ENCODE assay signal across 8 cellular contexts in the genomic region with DNA sequence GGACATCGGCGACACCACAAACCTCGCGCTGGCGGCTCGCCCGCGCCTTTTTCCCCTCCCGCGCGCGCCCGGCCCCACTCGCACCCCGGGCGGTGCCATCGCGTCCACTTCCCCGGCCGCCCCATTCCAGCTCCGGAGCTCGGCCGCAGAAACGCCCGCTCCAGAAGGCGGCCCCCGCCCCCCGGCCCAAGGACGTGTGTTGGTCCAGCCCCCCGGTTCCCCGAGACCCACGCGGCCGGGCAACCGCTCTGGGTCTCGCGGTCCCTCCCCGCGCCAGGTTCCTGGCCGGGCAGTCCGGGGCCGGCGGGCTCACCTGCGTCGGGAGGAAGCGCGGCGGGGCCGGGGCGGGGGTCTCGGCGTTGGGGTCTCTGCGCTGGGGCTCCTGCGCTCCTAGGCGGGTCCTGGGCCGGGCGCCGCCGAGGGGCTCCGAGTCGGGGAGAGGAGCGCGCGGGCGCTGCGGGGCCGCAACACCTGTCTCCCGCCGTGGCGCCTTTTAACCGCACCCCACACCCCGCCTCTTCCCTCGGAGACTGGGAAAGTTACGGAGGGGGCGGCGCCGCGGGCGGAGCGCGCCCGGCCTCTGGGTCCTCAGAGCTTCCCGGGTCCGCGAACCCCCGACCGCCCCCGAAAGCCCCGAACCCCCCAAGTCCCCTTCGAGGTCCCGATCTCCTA. TPM values are rescaled to one million over a fixed set of nuclear protein-coding genes. Genes with fewer than 3 reads are reported as not detected.
DNase-seq lines count a peak whose midpoint lies in the region; ATAC-seq, FAIRE-seq and TF ChIP-seq lines count a peak whose summit lies in the region.

Gene GJB2, minus strand, starts transcription at position 469 of the 672 bp plus-strand sequence. CDS start 3,357 bp downstream, outside the sequence.

- ATAC-seq in HCT116 (peak; percentile 74), activated B cell treated with CpG ODN at 0.5 μM for 24 hours (ENCODE audit: low read depth) (no peak), left ventricle myocardium superior (peak; percentile 51), HG03457 (IDR thresholded peaks at IDR 0.05; ENCODE audit: unreplicated experiment) (no peak)

- peaks cover 19 to 36% of the 10 kb centered on the region in 2 experiments for H3K4me1 ChIP-seq in HCT116 (ENCODE audit: control insufficient read depth in 1 of 2, insufficient read depth in 2 of 2, low read length in 2 of 2)

- DNase-seq in HCT116 (ENCODE audit: low read depth, low spot score) (no peak), activated B cell treated with CpG ODN at 0.5 μM for 24 hours (no peak), left ventricle myocardium superior (peak; percentile 29), skeletal muscle cell (ENCODE audit: low read depth) (no peak), activated gamma-delta T cell treated with Interleukin-2 at 50 U/mL for 16 hours (no peak), urothelium cell line (ENCODE audit: low spot score) (no peak)
- no peak for DNase-seq in stimulated activated CD4-positive, alpha-beta T cell treated with anti-CD3 and anti-CD28 coated beads, Interleukin-1b, Interleukin-23, amount 100 ng/mL, for 48 hours

- BruUV-seq in HCT116 (replicated peaks; lab: Mats Ljungman, UMichigan), result no TSS peak

- H3K9me3 Mint-ChIP-seq in activated B cell treated with CpG ODN at 0.5 μM for 24 hours, result no peaks in the 10 kb centered on the region

- peak within 1 kb of the TSS; percentile 64 for H3K27ac ChIP-seq in HCT116 (ENCODE audit: low read depth, low read length)

- POLR2A ChIA-PET in HCT116 (lab: Charles Lee) (no interaction called here), activated B cell treated with CpG ODN at 0.5 μM for 24 hours (lab: Charles Lee) (no interaction called here)

- no peaks in the 10 kb centered on the region for H3K9me3 ChIP-seq in HCT116 (ENCODE audit: control insufficient read depth in 1 of 2, insufficient read depth in 1 of 2, low read depth in 1 of 2, low read length in 2 of 2)

- RAD21 ChIA-PET in HCT116 (lab: Charles Lee; ENCODE audit: low non-redundant PET in 1 of 2, low total read pairs in 2 of 2, uncharacterized antibody in 2 of 2, unreplicated experiment in 2 of 2), result no interaction called here

- peaks cover 10% of the 10 kb centered on the region; the same call in 1 of the 2 replicates for H3K27me3 ChIP-seq in HCT116 (ENCODE audit: insufficient read depth, low read length)

- peaks cover 10 to 13% of the 10 kb centered on the region in 2 experiments; a peak in 2 of 4 replicates for H3K36me3 ChIP-seq in HCT116 (ENCODE audit: control insufficient read depth in 1 of 2, insufficient read depth in 2 of 2, low read length in 2 of 2)

- peaks cover 31% of the 10 kb centered on the region; the same call in 1 of the 2 replicates for H3K79me2 ChIP-seq in HCT116 (ENCODE audit: insufficient read depth, low read length)

- H3K9me2 ChIP-seq in HCT116 (ENCODE audit: insufficient read depth), result no peaks in the 10 kb centered on the region

- TF ChIP-seq CTCF in HCT116 (IDR thresholded peaks at IDR 0.05 in 2 of 3, conservative IDR thresholded peaks at IDR 0.05 in 1 of 3; ENCODE audit: borderline replicate concordance in 1 of 3, insufficient read depth in 1 of 3, low read depth in 2 of 3, low read length in 2 of 3) (no peak), activated B cell treated with CpG ODN at 0.5 μM for 24 hours (IDR thresholded peaks at IDR 0.05) (no peak)

- intact Hi-C loops in HCT116 (cut with micrococcal nuclease) (loop anchor here (10.0 kb wide), 3 partner anchors 232 to 1282 kb away; partner anchors contain the start of gene IL17D), activated B cell treated with CpG ODN at 0.5 μM for 24 hours (cut with micrococcal nuclease) (loop anchor here (10.0 kb wide), 2 partner anchors 302 to 512 kb away; partner anchors contain the start of gene IL17D), left ventricle myocardium superior (cut with micrococcal nuclease) (loop anchor here (10.0 kb wide), 1 partner anchor 292 kb away; no protein-coding TSS in a partner anchor)

- peaks cover 20% of the 10 kb centered on the region for H3K4me1 Mint-ChIP-seq in activated B cell treated with CpG ODN at 0.5 μM for 24 hours

- H3K27me3 Mint-ChIP-seq in activated B cell treated with CpG ODN at 0.5 μM for 24 hours, result peaks cover 50% of the 10 kb centered on the region

- peak within 1 kb of the TSS; percentile 100 for H3K4me2 ChIP-seq in HCT116 (ENCODE audit: low read length)

- H4K20me1 ChIP-seq in HCT116 (ENCODE audit: insufficient read depth), result no peaks in the 10 kb centered on the region

- no peak within 1 kb of the TSS for H3K27ac Mint-ChIP-seq in activated B cell treated with CpG ODN at 0.5 μM for 24 hours

- H3K4me3 ChIP-seq in HCT116 (replicated peaks in 1 of 2; ENCODE audit: low read depth in 1 of 2, low read length in 2 of 2) (peak within 1 kb of the TSS; percentile 65 to 77), skeletal muscle cell (ENCODE audit: low read depth, low read length) (peak within 1 kb of the TSS; percentile 51)

- H3K36me3 Mint-ChIP-seq in activated B cell treated with CpG ODN at 0.5 μM for 24 hours (ENCODE audit: low read depth), result no peaks in the 10 kb centered on the region

- no peak for TF ChIP-seq RAD21 in HCT116 (IDR thresholded peaks at IDR 0.05; ENCODE audit: low read depth)

- H3K4me3 Mint-ChIP-seq in activated B cell treated with CpG ODN at 0.5 μM for 24 hours, result peak within 1 kb of the TSS; percentile 72

- no peak for TF ChIP-seq POLR2A in HCT116 (IDR thresholded peaks at IDR 0.05; ENCODE audit: borderline replicate concordance, extremely low read depth, insufficient read depth, insufficient read length)

- peak within 1 kb of the TSS; percentile 74 for H3K9ac ChIP-seq in HCT116 (ENCODE audit: low read length)

- CTCF ChIA-PET in HCT116 (lab: Charles Lee) (interaction anchor here (1.5 kb wide), 1 partner anchor 299 kb away, joined by 5 read pairs; no protein-coding TSS in a partner anchor), activated B cell treated with CpG ODN at 0.5 μM for 24 hours (lab: Charles Lee) (no interaction called here)

- peak within 1 kb of the TSS; percentile 74 for H2AFZ ChIP-seq in HCT116 (ENCODE audit: low read depth, low read length, poor library complexity, severe bottlenecking)

- no peak for FAIRE-seq in urothelium cell line (lab: Jason Lieb, UNC)

TF ChIP-seq in HCT116, 20 proteins besides CTCF, POLR2A, EP300 and RAD21:
- TF ChIP-seq CEBPB (IDR thresholded peaks at IDR 0.05; ENCODE audit: low read depth) (no peak), POLR2AphosphoS5 (IDR thresholded peaks at IDR 0.05; ENCODE audit: low read depth, low read length) (peak; percentile 59)

RNA-seq across cellular contexts. Expression of gene GJB2, which starts in this region (rescaled TPM):
- total RNA-seq in HCT116 (2021; ENCODE audit: unreplicated experiment), result 44.7 TPM
- 30.6 and 41.5 TPM in 2 replicates for polyA plus RNA-seq in HCT116 (2012)
- total RNA-seq in activated B cell treated with CpG ODN at 0.5 μM for 24 hours, result not detected in 2 replicates
- total RNA-seq in left ventricle myocardium superior, result 0.42 TPM

Comparison
In these comparisons a context has a peak if more than half of its experiments do, and no peak if none do; other contexts are left out.
1. RNA of gene GJB2 (total RNA-seq): 44.7 TPM in HCT116 (single experiment); 0.42 TPM in left ventricle myocardium superior (single experiment) and not detected in activated B cell treated with CpG ODN at 0.5 μM for 24 hours; every median in the first group is over 10 times any median in the second.
2. Peak in DNase-seq and ATAC-seq in left ventricle myocardium superior; RNA of the gene not detected or under 1 TPM.